Comparison of ENCODE assay signal across 1 cellular context in the genomic region with DNA sequence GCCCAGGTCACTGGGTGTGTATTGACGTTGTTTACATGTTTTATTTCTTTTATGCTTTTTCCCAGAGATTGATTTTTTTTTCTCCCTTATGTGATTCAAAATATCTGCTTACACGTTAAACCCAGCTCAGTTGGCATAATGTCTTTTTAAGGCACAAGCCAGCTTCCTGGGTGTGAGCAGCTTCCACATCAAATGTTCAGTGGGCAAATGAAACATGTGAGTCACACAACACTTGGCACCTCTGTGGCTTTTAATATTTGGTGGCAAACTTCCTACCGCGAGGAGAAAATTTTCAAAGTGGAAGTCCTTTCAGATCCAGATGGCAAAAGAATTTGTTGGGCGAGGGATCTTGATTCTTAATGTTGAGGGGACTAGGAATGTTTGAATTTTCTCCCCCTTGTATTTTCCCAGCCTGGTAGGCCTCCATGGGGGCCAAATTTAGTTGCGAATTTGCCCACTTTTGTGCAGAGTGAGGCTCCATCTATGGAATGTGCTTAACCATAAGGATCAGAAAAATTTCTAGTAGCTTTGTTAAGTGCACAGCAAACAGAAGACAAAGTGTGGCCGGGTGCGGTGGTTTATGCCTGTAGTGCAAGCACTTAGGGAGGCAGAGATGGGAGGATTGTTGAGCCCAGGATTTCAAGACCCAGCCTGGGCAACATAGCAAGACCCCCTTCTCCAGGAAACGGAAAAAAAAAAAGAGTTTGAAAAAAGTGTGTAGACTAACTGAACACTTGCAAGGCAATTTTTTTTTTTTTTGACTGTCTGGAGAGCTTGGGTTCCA.
TF ChIP-seq lines count a peak whose summit lies in the region.

No MANE protein-coding gene starts in this region.

TF ChIP-seq in K562, 482 proteins besides CTCF, POLR2A, EP300 and RAD21:
- peak; percentile 92 for TF ChIP-seq ZNF121 (CRISPR knock-in tag; conservative IDR thresholded peaks at IDR 0.05)
- TF ChIP-seq, protein P1, sequence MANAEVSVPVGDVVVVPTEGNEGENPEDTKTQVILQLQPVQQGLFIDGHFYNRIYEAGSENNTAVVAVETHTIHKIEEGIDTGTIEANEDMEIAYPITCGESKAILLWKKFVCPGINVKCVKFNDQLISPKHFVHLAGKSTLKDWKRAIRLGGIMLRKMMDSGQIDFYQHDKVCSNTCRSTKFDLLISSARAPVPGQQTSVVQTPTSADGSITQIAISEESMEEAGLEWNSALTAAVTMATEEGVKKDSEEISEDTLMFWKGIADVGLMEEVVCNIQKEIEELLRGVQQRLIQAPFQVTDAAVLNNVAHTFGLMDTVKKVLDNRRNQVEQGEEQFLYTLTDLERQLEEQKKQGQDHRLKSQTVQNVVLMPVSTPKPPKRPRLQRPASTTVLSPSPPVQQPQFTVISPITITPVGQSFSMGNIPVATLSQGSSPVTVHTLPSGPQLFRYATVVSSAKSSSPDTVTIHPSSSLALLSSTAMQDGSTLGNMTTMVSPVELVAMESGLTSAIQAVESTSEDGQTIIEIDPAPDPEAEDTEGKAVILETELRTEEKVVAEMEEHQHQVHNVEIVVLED (CRISPR knock-in tag; IDR thresholded peaks at IDR 0.05) = no peak
